Comparison of ENCODE assay signal across 2 cellular contexts in the genomic region with DNA sequence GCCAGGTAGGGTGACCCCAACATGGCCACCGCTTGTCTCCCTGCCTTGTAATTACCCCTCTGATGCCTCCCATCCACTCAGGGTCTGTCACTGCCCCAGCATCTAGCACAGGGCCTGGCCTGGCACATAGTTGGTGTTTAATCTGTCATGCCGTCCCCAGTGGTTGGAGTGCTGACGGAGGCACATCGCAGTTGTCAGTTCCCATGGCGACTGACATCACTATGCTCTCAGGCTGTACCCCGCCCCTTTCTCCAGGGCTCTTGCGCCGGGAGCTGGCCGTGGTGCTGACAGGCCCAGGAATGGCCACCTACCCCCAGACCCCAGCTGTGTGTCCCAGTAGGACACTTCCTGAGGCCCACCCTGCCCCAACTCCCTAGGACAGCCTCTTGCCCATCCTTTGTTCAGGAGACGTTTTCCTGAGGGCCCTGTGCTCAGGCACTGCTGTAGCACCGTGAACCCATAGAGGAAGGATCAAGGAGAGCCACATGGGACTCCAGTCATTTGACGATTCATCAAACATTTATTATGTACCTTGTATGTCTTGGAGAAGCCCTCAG.
A peak's percentile ranks its signal among the peaks of the same experiment; 100 is the strongest.
TF ChIP-seq lines count a peak whose summit lies in the region.

No MANE protein-coding gene starts in this region.

TF ChIP-seq in HCT116, 20 proteins besides CTCF, POLR2A, EP300 and RAD21 (continued from another document):
- TF ChIP-seq, protein P1, sequence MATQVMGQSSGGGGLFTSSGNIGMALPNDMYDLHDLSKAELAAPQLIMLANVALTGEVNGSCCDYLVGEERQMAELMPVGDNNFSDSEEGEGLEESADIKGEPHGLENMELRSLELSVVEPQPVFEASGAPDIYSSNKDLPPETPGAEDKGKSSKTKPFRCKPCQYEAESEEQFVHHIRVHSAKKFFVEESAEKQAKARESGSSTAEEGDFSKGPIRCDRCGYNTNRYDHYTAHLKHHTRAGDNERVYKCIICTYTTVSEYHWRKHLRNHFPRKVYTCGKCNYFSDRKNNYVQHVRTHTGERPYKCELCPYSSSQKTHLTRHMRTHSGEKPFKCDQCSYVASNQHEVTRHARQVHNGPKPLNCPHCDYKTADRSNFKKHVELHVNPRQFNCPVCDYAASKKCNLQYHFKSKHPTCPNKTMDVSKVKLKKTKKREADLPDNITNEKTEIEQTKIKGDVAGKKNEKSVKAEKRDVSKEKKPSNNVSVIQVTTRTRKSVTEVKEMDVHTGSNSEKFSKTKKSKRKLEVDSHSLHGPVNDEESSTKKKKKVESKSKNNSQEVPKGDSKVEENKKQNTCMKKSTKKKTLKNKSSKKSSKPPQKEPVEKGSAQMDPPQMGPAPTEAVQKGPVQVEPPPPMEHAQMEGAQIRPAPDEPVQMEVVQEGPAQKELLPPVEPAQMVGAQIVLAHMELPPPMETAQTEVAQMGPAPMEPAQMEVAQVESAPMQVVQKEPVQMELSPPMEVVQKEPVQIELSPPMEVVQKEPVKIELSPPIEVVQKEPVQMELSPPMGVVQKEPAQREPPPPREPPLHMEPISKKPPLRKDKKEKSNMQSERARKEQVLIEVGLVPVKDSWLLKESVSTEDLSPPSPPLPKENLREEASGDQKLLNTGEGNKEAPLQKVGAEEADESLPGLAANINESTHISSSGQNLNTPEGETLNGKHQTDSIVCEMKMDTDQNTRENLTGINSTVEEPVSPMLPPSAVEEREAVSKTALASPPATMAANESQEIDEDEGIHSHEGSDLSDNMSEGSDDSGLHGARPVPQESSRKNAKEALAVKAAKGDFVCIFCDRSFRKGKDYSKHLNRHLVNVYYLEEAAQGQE (IDR thresholded peaks at IDR 0.05; ENCODE audit: low read depth), result peak; percentile 80
TF ChIP-seq in HCT116: peak in this region for 1.

TF ChIP-seq in SK-N-SH treated with all-trans-retinoic acid at 6 μM for 48 hours, 23 proteins besides CTCF, POLR2A, EP300 and RAD21 (continued from another document):
- no peak for TF ChIP-seq CSRNP3 (CRISPR knock-in tag; IDR thresholded peaks at IDR 0.05)
